8 cellular contexts compared by ENCODE assay signal in genomic region chr14:94173471-94173884, GRCh38. TPM values are rescaled to one million over a fixed set of nuclear protein-coding genes. Genes with fewer than 3 reads are reported as not detected.
DNase-seq lines count a peak whose midpoint lies in the region; ATAC-seq and TF ChIP-seq lines count a peak whose summit lies in the region.

No MANE protein-coding gene starts in this region.

- H3K27me3 ChIP-seq in ACC112 (ENCODE audit: insufficient read depth, low read length) (peaks cover 18% of the 10 kb centered on the region; the same call in 1 of the 2 replicates), H7 (ENCODE audit: control insufficient read depth, insufficient read depth, low read length) (peaks cover 29% of the 10 kb centered on the region), hepatocyte (peaks cover 50% of the 10 kb centered on the region), smooth muscle cell (ENCODE audit: low read depth) (peaks cover 41% of the 10 kb centered on the region)

- DNase-seq in H7: no peak
- DNase-seq in activated T-cell treated with anti-CD3 and anti-CD28 coated beads, Interleukin-2, amount 50 U/mL, for 72 hours: peak; percentile 39 to 41
- peak; percentile 36 for DNase-seq in hepatocyte (ENCODE audit: low spot score)
- DNase-seq in smooth muscle cell (lab: John Stamatoyannopoulos, UW; ENCODE audit: unreplicated experiment): no peak
- DNase-seq in NCI-H2081 (lab: John Stamatoyannopoulos, UW): no peak

- TF ChIP-seq CTCF in hepatocyte (IDR thresholded peaks at IDR 0.05; ENCODE audit: poor library complexity) (no peak), smooth muscle cell (IDR thresholded peaks at IDR 0.05; ENCODE audit: borderline replicate concordance, insufficient read depth, poor library complexity, severe bottlenecking) (no peak)

- peaks cover 32% of the 10 kb centered on the region for H3K27me3 Mint-ChIP-seq in activated T-cell treated with anti-CD3 and anti-CD28 coated beads, Interleukin-2, amount 50 U/mL, for 72 hours (ENCODE audit: low read depth)

- H3K79me2 ChIP-seq in ACC112 (ENCODE audit: control insufficient read depth, insufficient read depth, low read length, unreplicated experiment) (no peaks in the 10 kb centered on the region), hepatocyte (no peaks in the 10 kb centered on the region), smooth muscle cell (ENCODE audit: low read depth) (no peaks in the 10 kb centered on the region)

- H4K20me1 ChIP-seq in hepatocyte (ENCODE audit: insufficient read depth, poor library complexity, severe bottlenecking) (no peaks in the 10 kb centered on the region), smooth muscle cell (ENCODE audit: low read depth) (no peaks in the 10 kb centered on the region)

- H3K36me3 Mint-ChIP-seq in activated T-cell treated with anti-CD3 and anti-CD28 coated beads, Interleukin-2, amount 50 U/mL, for 72 hours (ENCODE audit: insufficient read depth in 2 of 2): peaks cover 2% of the 10 kb centered on the region in 2 donors

- H3K4me2 ChIP-seq in hepatocyte (peak overlapping the region; percentile 99), smooth muscle cell (peak overlapping the region; percentile 93)

- H3K9me3 ChIP-seq in hepatocyte (ENCODE audit: low read depth) (no peaks in the 10 kb centered on the region), smooth muscle cell (replicated peaks; ENCODE audit: low read depth) (no peaks in the 10 kb centered on the region)

- H3K9me3 Mint-ChIP-seq in activated T-cell treated with anti-CD3 and anti-CD28 coated beads, Interleukin-2, amount 50 U/mL, for 72 hours: no peaks in the 10 kb centered on the region

- H2AFZ ChIP-seq in ACC112 (ENCODE audit: low read length, unreplicated experiment) (peak overlapping the region; percentile 100), hepatocyte (peak overlapping the region; percentile 97), smooth muscle cell (ENCODE audit: low read depth) (peak overlapping the region; percentile 78)

- H3K9ac ChIP-seq in smooth muscle cell (ENCODE audit: low read depth): no peak overlapping the region

- H3K9me2 ChIP-seq in hepatocyte (replicated peaks; ENCODE audit: insufficient read depth): no peaks in the 10 kb centered on the region

- 3% methylated on average over 18 of the region's 20 CpGs for WGBS in hepatocyte (ENCODE audit: low lambda C conversion rate, missing lambda C conversion rate)
- WGBS in smooth muscle cell (ENCODE audit: low lambda C conversion rate): 6% methylated on average over 20 of the region's 20 CpGs

- H3K27ac ChIP-seq in ACC112 (ENCODE audit: low read depth, low read length): no peak overlapping the region
- H3K27ac ChIP-seq in hepatocyte: peak overlapping the region; percentile 61
- H3K27ac ChIP-seq in smooth muscle cell (ENCODE audit: low read depth): no peak overlapping the region

- no peaks in the 10 kb centered on the region for H3K4me1 ChIP-seq in ACC112 (ENCODE audit: control insufficient read depth, insufficient read depth, low read length, unreplicated experiment)
- H3K4me1 ChIP-seq in hepatocyte (ENCODE audit: insufficient read depth): peaks cover 9% of the 10 kb centered on the region
- peaks cover 17% of the 10 kb centered on the region for H3K4me1 ChIP-seq in smooth muscle cell (ENCODE audit: low read depth)

- peak overlapping the region; percentile 82 for H3K4me3 ChIP-seq in ACC112 (ENCODE audit: low read depth, low read length)
- H3K4me3 ChIP-seq in H7 (ENCODE audit: insufficient read depth, low read depth, low read length): peak overlapping the region; percentile 53
- peak overlapping the region; percentile 80 for H3K4me3 ChIP-seq in hepatocyte
- peak overlapping the region; percentile 66 for H3K4me3 ChIP-seq in smooth muscle cell

- peak overlapping the region; percentile 7 for H3K27ac Mint-ChIP-seq in activated T-cell treated with anti-CD3 and anti-CD28 coated beads, Interleukin-2, amount 50 U/mL, for 72 hours

- H3K4me3 Mint-ChIP-seq in activated T-cell treated with anti-CD3 and anti-CD28 coated beads, Interleukin-2, amount 50 U/mL, for 72 hours: peak overlapping the region; percentile 87 to 95

- no peaks in the 10 kb centered on the region for H3K36me3 ChIP-seq in ACC112 (ENCODE audit: insufficient read depth, low read length)
- H3K36me3 ChIP-seq in H7 (replicated peaks; ENCODE audit: control insufficient read depth, insufficient read depth, low read length): no peaks in the 10 kb centered on the region
- no peaks in the 10 kb centered on the region for H3K36me3 ChIP-seq in hepatocyte (replicated peaks; ENCODE audit: insufficient read depth, low read depth)
- no peaks in the 10 kb centered on the region for H3K36me3 ChIP-seq in smooth muscle cell (ENCODE audit: low read depth)

- H3F3A ChIP-seq in smooth muscle cell (ENCODE audit: low read depth): peaks cover 3% of the 10 kb centered on the region

- H3K4me1 Mint-ChIP-seq in activated T-cell treated with anti-CD3 and anti-CD28 coated beads, Interleukin-2, amount 50 U/mL, for 72 hours (ENCODE audit: low read depth): peaks cover 38% of the 10 kb centered on the region

- ATAC-seq in activated T-cell treated with anti-CD3 and anti-CD28 coated beads, Interleukin-2, amount 50 U/mL, for 72 hours (replicated peaks in 1 of 2): peak; percentile 2 to 10
- no peak for ATAC-seq in GM19397 (IDR thresholded peaks at IDR 0.05; ENCODE audit: unreplicated experiment)
- ATAC-seq in GM18868 (IDR thresholded peaks at IDR 0.05; ENCODE audit: unreplicated experiment): no peak

RNA-seq across cellular contexts. Expression of gene PPP4R4, which starts 0.6 kb away (rescaled TPM):
- total RNA-seq in H7 (2014; rRNA removed; shearing (Covaris generic)): 2.3 and 3.0 TPM in 2 replicates
- 1 to 10 TPM; 6.2 to 9.5 TPM for total RNA-seq in activated T-cell treated with anti-CD3 and anti-CD28 coated beads, Interleukin-2, amount 50 U/mL, for 72 hours
- total RNA-seq in hepatocyte (2.3 and 3.8 TPM in 2 replicates), smooth muscle cell (0.27 and 0.40 TPM in 2 replicates)
- polyA plus RNA-seq in hepatocyte (0.61 and 1.0 TPM in 2 replicates), smooth muscle cell (0.27 and 0.38 TPM in 2 replicates)

RNA-seq across cellular contexts. Expression of gene IFI27L2, which starts 44.1 kb away (rescaled TPM):
- total RNA-seq in H7 (2014; rRNA removed; shearing (Covaris generic)): 25.6 and 26.3 TPM in 2 replicates
- 10 to 100 TPM; 52.0 to 66.0 TPM for total RNA-seq in activated T-cell treated with anti-CD3 and anti-CD28 coated beads, Interleukin-2, amount 50 U/mL, for 72 hours
- total RNA-seq in hepatocyte (47.4 and 95.1 TPM in 2 replicates), smooth muscle cell (73.8 and 96.0 TPM in 2 replicates)
- polyA plus RNA-seq in hepatocyte (90.5 and 91.5 TPM in 2 replicates), smooth muscle cell (135 and 162 TPM in 2 replicates)

Comparison
In these comparisons a context has a peak if more than half of its experiments do, and no peak if none do; other contexts are left out.
1. DNase-seq: peak in activated T-cell treated with anti-CD3 and anti-CD28 coated beads, Interleukin-2, amount 50 U/mL, for 72 hours (2 of 2) and hepatocyte (single experiment); none in H7 (single experiment), smooth muscle cell (single experiment) and NCI-H2081 (0 of 2).
2. ATAC-seq: peak in activated T-cell treated with anti-CD3 and anti-CD28 coated beads, Interleukin-2, amount 50 U/mL, for 72 hours (2 of 2); none in GM19397 (single experiment) and GM18868 (single experiment).
3. Peak in every context shown above with its lines, with median percentiles within 50 percentile points of each other: H2AFZ ChIP-seq and H3K4me3 ChIP-seq.